Comparison of ENCODE assay signal across 9 cellular contexts in the genomic region with DNA sequence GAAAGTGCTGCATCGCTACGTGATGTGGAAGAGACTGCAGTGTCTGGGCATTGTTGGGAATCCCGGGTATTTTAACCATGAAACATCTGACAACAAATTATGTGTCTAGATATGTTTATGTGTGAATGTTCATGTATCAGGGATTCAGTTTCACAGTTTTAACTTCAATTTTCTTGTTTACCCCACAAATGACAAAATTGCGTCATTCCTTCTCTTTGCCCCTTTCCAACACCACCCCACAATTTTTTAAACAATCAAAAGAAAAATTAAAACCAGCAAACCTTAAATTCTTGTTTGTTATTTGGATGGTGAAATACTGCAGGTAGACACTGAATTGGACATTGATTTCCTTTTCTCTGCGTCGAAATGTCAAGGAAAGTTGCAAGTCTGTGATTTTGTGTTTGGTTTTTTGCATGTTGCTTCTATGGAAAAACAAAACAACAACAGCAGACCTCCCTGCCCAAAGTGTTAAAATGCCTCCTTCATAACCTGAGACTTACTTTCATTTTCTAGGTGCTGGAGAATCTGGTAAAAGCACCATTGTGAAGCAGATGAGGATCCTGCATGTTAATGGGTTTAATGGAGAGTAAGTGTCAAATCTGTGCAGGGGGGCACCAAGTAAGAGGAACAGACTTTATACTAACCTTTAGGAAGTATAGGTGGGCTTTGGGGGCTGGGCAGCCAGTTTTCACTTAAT. TPM values are rescaled to one million over a fixed set of nuclear protein-coding genes. Genes with fewer than 3 reads are reported as not detected.
A peak's percentile ranks its signal among the peaks of the same experiment; 100 is the strongest.
DNase-seq lines count a peak whose midpoint lies in the region; ATAC-seq and TF ChIP-seq lines count a peak whose summit lies in the region.
"Had no signal": no experiment of that assay in that cellular context is flagged by ENCODE, and none has a peak within 500 bp of the region (broad histone marks: within the 10 kb centered on the region; RNA-seq: fewer than 3 reads in every experiment).

No MANE protein-coding gene starts in this region.

- H3K79me2 ChIP-seq in PC-3 (ENCODE audit: low read length): peaks cover 84% of the 10 kb centered on the region
- peaks cover 75% of the 10 kb centered on the region for H3K79me2 ChIP-seq in parathyroid adenoma

- no peak for TF ChIP-seq CTCF in PC-3 (conservative IDR thresholded peaks at IDR 0.05; ENCODE audit: low read depth, low read length)
- no peak for TF ChIP-seq CTCF in parathyroid adenoma (IDR thresholded peaks at IDR 0.05)

- no peaks in the 10 kb centered on the region for H3K9me3 ChIP-seq in PC-3 (ENCODE audit: low read length)
- no peaks in the 10 kb centered on the region for H3K9me3 ChIP-seq in parathyroid adenoma (ENCODE audit: control insufficient read depth, low read length)

- peak overlapping the region; percentile 78 for H3K4me2 ChIP-seq in PC-3 (ENCODE audit: low read length)
- H3K4me2 ChIP-seq in parathyroid adenoma (ENCODE audit: low read length): peak overlapping the region; percentile 60

- H3K4me3 ChIP-seq in PC-3 (ENCODE audit: low read length): peak overlapping the region; percentile 91; the same call in 1 of the 2 replicates
- peak overlapping the region; percentile 19 for H3K4me3 ChIP-seq in parathyroid adenoma (ENCODE audit: low read depth, low read length)

- no TSS peak for BruUV-seq in PC-3 (replicated peaks; lab: Mats Ljungman, UMichigan)

- H3K27me3 Mint-ChIP-seq in effector memory CD8-positive, alpha-beta T cell: no peaks in the 10 kb centered on the region

- CTCF ChIA-PET in PC-3 (lab: Charles Lee): no interaction called here

- H3K27ac ChIP-seq in PC-3 (ENCODE audit: low read length): no peak overlapping the region
- peak overlapping the region; percentile 29 for H3K27ac ChIP-seq in parathyroid adenoma

- DNase-seq in EH (ENCODE audit: low read depth): peak; percentile 24
- DNase-seq in PC-3: no peak
- DNase-seq in effector memory CD8-positive, alpha-beta T cell: no peak
- DNase-seq in NCI-H510A (lab: John Stamatoyannopoulos, UW): no peak
- DNase-seq in Ammon's horn (ENCODE audit: low spot score): no peak
- DNase-seq: NCI-H774 had no signal

- no peaks in the 10 kb centered on the region for H3K27me3 ChIP-seq in PC-3 (ENCODE audit: low read length)
- H3K27me3 ChIP-seq in parathyroid adenoma (ENCODE audit: control insufficient read depth, insufficient read depth, low read length): no peaks in the 10 kb centered on the region

- H3K9me2 ChIP-seq in PC-3 (replicated peaks; ENCODE audit: low read length): no peaks in the 10 kb centered on the region

- peaks cover 46% of the 10 kb centered on the region; the same call in 1 of the 2 replicates for H3K36me3 ChIP-seq in PC-3 (ENCODE audit: low read depth, low read length)
- H3K36me3 ChIP-seq in parathyroid adenoma (ENCODE audit: control insufficient read depth, insufficient read depth, low read length): no peaks in the 10 kb centered on the region

- H2AFZ ChIP-seq in PC-3 (ENCODE audit: low read length) (no peak overlapping the region), parathyroid adenoma (no peak overlapping the region)

- no peaks in the 10 kb centered on the region for H3K9me3 Mint-ChIP-seq in effector memory CD8-positive, alpha-beta T cell

- no peaks in the 10 kb centered on the region for H3F3A ChIP-seq in PC-3 (ENCODE audit: low read length, unreplicated experiment)

- H3K4me1 ChIP-seq in PC-3 (ENCODE audit: insufficient read depth, low read length) (peaks cover 25% of the 10 kb centered on the region), parathyroid adenoma (peaks cover 38% of the 10 kb centered on the region)

- H3K4me3 Mint-ChIP-seq in effector memory CD8-positive, alpha-beta T cell: peak overlapping the region; percentile 78 to 97

- peak overlapping the region; percentile 96 to 98 for H3K27ac Mint-ChIP-seq in effector memory CD8-positive, alpha-beta T cell

- H3K9ac ChIP-seq in PC-3 (ENCODE audit: low read length) (no peak overlapping the region), parathyroid adenoma (no peak overlapping the region)

- ATAC-seq in PC-3: no peak
- ATAC-seq in effector memory CD8-positive, alpha-beta T cell (replicated peaks): no peak
- no peak for ATAC-seq in HG02970 (IDR thresholded peaks at IDR 0.05; ENCODE audit: low FRiP score, unreplicated experiment)
- ATAC-seq in esophagus mucosa: no peak

- H3K4me1 Mint-ChIP-seq in effector memory CD8-positive, alpha-beta T cell (ENCODE audit: low read depth in 2 of 2): peaks cover 48 to 70% of the 10 kb centered on the region in 2 donors

- peaks cover 50% of the 10 kb centered on the region for H4K20me1 ChIP-seq in PC-3 (ENCODE audit: low read length)

- POLR2A ChIA-PET in PC-3 (lab: Charles Lee; ENCODE audit: unreplicated experiment): no interaction called here

- intact Hi-C loops in PC-3 (cut with micrococcal nuclease): no loop called here

- H3K36me3 Mint-ChIP-seq in effector memory CD8-positive, alpha-beta T cell (ENCODE audit: insufficient read depth): peaks cover 80% of the 10 kb centered on the region

RNA-seq across cellular contexts. Expression of a gene that starts 42.7 kb away (rescaled TPM):
- total RNA-seq in PC-3 (2014; rRNA removed) (694 and 822 TPM in 2 replicates), esophagus mucosa (361 TPM)

RNA-seq across cellular contexts. Expression of a gene that starts 44.5 kb away (rescaled TPM):
- total RNA-seq in PC-3 (2014; rRNA removed) (0.11 TPM in 1 of 2 replicates, not detected in the other), esophagus mucosa (0.64 TPM)
